13 cellular contexts compared by ENCODE assay signal in genomic region chr2:26174691-26175181, GRCh38. TPM values are rescaled to one million over a fixed set of nuclear protein-coding genes. Genes with fewer than 3 reads are reported as not detected.
DNase-seq lines count a peak whose midpoint lies in the region; ATAC-seq, FAIRE-seq and TF ChIP-seq lines count a peak whose summit lies in the region.
"Had no signal": no experiment of that assay in that cellular context is flagged by ENCODE, and none has a peak within 500 bp of the region (broad histone marks: within the 10 kb centered on the region; RNA-seq: fewer than 3 reads in every experiment).

No MANE protein-coding gene starts in this region.

- H3K9me3 ChIP-seq in Caco-2: no peaks in the 10 kb centered on the region
- H3K9me3 ChIP-seq: thyroid gland had no signal

- no peaks in the 10 kb centered on the region for H3K9me3 Mint-ChIP-seq in Caco-2 (ENCODE audit: unreplicated experiment)
- no peaks in the 10 kb centered on the region for H3K9me3 Mint-ChIP-seq in neural crest cell

- H3K36me3 ChIP-seq in Caco-2 (ENCODE audit: control insufficient read depth, insufficient read depth, low read length): peaks cover 2% of the 10 kb centered on the region; the same call in 1 of the 2 replicates
- H3K36me3 ChIP-seq: thyroid gland had no signal

- TF ChIP-seq CTCF in Caco-2 (IDR thresholded peaks at IDR 0.05; ENCODE audit: insufficient read depth in 1 of 2, low read depth in 1 of 2, low read length in 1 of 2, severe bottlenecking in 1 of 2, unreplicated experiment in 1 of 2) (no peak), dorsolateral prefrontal cortex (IDR thresholded peaks at IDR 0.05 in 54 of 56, conservative IDR thresholded peaks at IDR 0.05 in 2 of 56; ENCODE audit: low read depth in 1 of 56, partially characterized antibody in 56 of 56) (no peak), neural crest cell (conservative IDR thresholded peaks at IDR 0.05) (no peak)

- H3K27ac Mint-ChIP-seq in Caco-2 (ENCODE audit: unreplicated experiment): peak overlapping the region; percentile 30
- peak overlapping the region; percentile 16 for H3K27ac Mint-ChIP-seq in neural crest cell (ENCODE audit: unreplicated experiment)

- H3K27me3 Mint-ChIP-seq in Caco-2 (ENCODE audit: insufficient read depth, unreplicated experiment) (peaks cover 4% of the 10 kb centered on the region), neural crest cell (ENCODE audit: low read depth) (peaks cover 27% of the 10 kb centered on the region)

- peaks cover 15% of the 10 kb centered on the region for H3K4me1 Mint-ChIP-seq in Caco-2 (ENCODE audit: low read depth, unreplicated experiment)
- H3K4me1 Mint-ChIP-seq in neural crest cell: peaks cover 27% of the 10 kb centered on the region

- H3K27me3 ChIP-seq in Caco-2 (replicated peaks; ENCODE audit: control insufficient read depth, insufficient read depth, low read length) (no peaks in the 10 kb centered on the region), dorsolateral prefrontal cortex (peaks cover 0 to 22% (median 3%) of the 10 kb centered on the region in 45 donors)

- no peak for TF ChIP-seq POLR2A in GM12892 (IDR thresholded peaks at IDR 0.05; ENCODE audit: low read depth, low read length)

- ATAC-seq in HG03521 (IDR thresholded peaks at IDR 0.05; ENCODE audit: unreplicated experiment) (no peak), left lobe of liver (no peak)

- H3K4me3 ChIP-seq in Caco-2 (ENCODE audit: low read depth, low read length): no peak overlapping the region
- peak overlapping the region in 36 of 59 donors; percentile 43 to 72 (median 60) for H3K4me3 ChIP-seq in dorsolateral prefrontal cortex
- H3K4me3 ChIP-seq: thyroid gland had no signal

- intact Hi-C loops in Caco-2 (cut with micrococcal nuclease; ENCODE audit: unreplicated experiment): no loop called here
- intact Hi-C loops in dorsolateral prefrontal cortex (cut with DNase I): no loop called here

- DNase-seq in Caco-2: peak in 1 of 2 experiments; percentile 24
- DNase-seq in HTR-8/SVneo (ENCODE audit: insufficient read length, low spot score): no peak
- DNase-seq in dorsolateral prefrontal cortex: peak in 1 of 10 donors; percentile 26
- no peak for DNase-seq in neural crest cell (ENCODE audit: low read depth, low spot score)
- DNase-seq in NCI-H774 (lab: John Stamatoyannopoulos, UW): no peak
- no peak for DNase-seq in left lobe of liver (ENCODE audit: low spot score)
- DNase-seq in GM12892 (ENCODE audit: insufficient read length): no peak
- DNase-seq: activated CD4-positive, alpha-beta T cell treated with anti-CD3 and anti-CD28 coated beads for 4 hours; activated gamma-delta T cell; NCI-H2081 treated with DMSO at 0.1 percent for 48 hours; thyroid gland had no signal

- peak; percentile 38 for FAIRE-seq in HTR-8/SVneo (lab: Jason Lieb, UNC)
- no peak for FAIRE-seq in GM12892 (lab: Jason Lieb, UNC)
- FAIRE-seq: colon had no signal

- H3K4me3 Mint-ChIP-seq in Caco-2 (ENCODE audit: unreplicated experiment) (peak overlapping the region; percentile 65), neural crest cell (peak overlapping the region; percentile 88)

- BruUV-seq in Caco-2 (replicated peaks; lab: Mats Ljungman, UMichigan): no TSS peak

- CTCF ChIA-PET in Caco-2 (lab: Charles Lee): interaction anchor here (0.6 to 0.8 kb wide), 2 partner anchors 10 to 49 kb away, joined by 3 read pairs; no protein-coding TSS in a partner anchor

- peaks cover 5% of the 10 kb centered on the region for H3K36me3 Mint-ChIP-seq in Caco-2 (ENCODE audit: insufficient read depth, unreplicated experiment)
- H3K36me3 Mint-ChIP-seq in neural crest cell (ENCODE audit: low read depth): no peaks in the 10 kb centered on the region

- peaks cover 4% of the 10 kb centered on the region; the same call in 1 of the 2 replicates for H3K4me1 ChIP-seq in Caco-2

- H3K27ac ChIP-seq in dorsolateral prefrontal cortex: peak overlapping the region in 22 of 59 donors; percentile 4 to 71 (median 44)
- H3K27ac ChIP-seq: thyroid gland had no signal

- POLR2A ChIA-PET in Caco-2 (lab: Charles Lee): no interaction called here

RNA-seq across cellular contexts. Expression of gene GAREM2, which starts 1.8 kb away (rescaled TPM):
- total RNA-seq in Caco-2 (2022) (15.6 and 23.6 TPM in 2 replicates), dorsolateral prefrontal cortex (100 to 1,000 TPM in 1 of 120 experiments, 10 to 100 TPM in 114, 1 to 10 TPM in 5; 5.8 to 134 (median 22.1) TPM), neural crest cell (21.3 and 21.8 TPM in 2 replicates), left lobe of liver (0.15 TPM)
- 0.70 TPM for polyA plus RNA-seq in GM12892 (2012; ENCODE audit: missing spikeins)
